In genomic region chr5:108193021-108193795, GRCh38 we compare ENCODE assay signal across 1 cellular context.
TF ChIP-seq lines count a peak whose summit lies in the region.

No MANE protein-coding gene starts in this region.

TF ChIP-seq in IMR-90, 13 proteins besides CTCF, POLR2A, EP300 and RAD21 (continued from another document):
- TF ChIP-seq, protein P1, sequence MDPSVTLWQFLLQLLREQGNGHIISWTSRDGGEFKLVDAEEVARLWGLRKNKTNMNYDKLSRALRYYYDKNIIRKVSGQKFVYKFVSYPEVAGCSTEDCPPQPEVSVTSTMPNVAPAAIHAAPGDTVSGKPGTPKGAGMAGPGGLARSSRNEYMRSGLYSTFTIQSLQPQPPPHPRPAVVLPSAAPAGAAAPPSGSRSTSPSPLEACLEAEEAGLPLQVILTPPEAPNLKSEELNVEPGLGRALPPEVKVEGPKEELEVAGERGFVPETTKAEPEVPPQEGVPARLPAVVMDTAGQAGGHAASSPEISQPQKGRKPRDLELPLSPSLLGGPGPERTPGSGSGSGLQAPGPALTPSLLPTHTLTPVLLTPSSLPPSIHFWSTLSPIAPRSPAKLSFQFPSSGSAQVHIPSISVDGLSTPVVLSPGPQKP (IDR thresholded peaks at IDR 0.05; ENCODE audit: borderline replicate concordance, low read depth, low read length) = no peak
- no peak for TF ChIP-seq CEBPB (IDR thresholded peaks at IDR 0.05; ENCODE audit: low read depth, low read length)
- no peak for TF ChIP-seq MXI1 (IDR thresholded peaks at IDR 0.05; ENCODE audit: borderline replicate concordance, low read depth, low read length)
- TF ChIP-seq NFE2L2 (IDR thresholded peaks at IDR 0.05; ENCODE audit: low read depth, low read length) = no peak
- TF ChIP-seq MAZ (IDR thresholded peaks at IDR 0.05; ENCODE audit: borderline replicate concordance, low read depth, low read length) = no peak
- no peak for TF ChIP-seq BHLHE40 (IDR thresholded peaks at IDR 0.05; ENCODE audit: low read depth, low read length)
- TF ChIP-seq RCOR1 (IDR thresholded peaks at IDR 0.05; ENCODE audit: insufficient replicate concordance, low read length) = no peak
- TF ChIP-seq, protein P2, sequence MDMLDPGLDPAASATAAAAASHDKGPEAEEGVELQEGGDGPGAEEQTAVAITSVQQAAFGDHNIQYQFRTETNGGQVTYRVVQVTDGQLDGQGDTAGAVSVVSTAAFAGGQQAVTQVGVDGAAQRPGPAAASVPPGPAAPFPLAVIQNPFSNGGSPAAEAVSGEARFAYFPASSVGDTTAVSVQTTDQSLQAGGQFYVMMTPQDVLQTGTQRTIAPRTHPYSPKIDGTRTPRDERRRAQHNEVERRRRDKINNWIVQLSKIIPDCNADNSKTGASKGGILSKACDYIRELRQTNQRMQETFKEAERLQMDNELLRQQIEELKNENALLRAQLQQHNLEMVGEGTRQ (IDR thresholded peaks at IDR 0.05; ENCODE audit: low read depth, low read length) = no peak
- TF ChIP-seq RFX5 (IDR thresholded peaks at IDR 0.05; ENCODE audit: low read depth, low read length) = no peak
